Comparison of ENCODE assay signal across 1 cellular context in the genomic region with DNA sequence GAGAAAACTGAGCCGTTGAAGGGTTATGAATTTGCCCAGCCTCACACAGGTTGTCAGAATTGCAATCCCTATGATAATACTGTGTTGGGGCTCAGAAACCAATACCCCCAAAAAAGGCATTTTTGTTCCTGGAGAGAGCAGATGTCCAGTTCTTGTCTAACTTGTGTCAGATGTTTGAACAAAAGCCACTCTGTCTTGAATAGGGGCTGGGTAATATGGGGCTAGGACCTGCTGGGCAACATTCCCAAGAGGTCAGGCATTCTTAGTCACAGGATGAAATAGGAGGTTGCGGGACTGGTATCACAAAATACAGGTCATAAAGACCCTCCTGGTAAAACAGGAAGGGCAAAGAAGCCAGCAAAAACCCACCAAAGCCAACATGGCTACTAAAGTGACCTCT.
TF ChIP-seq lines count a peak whose summit lies in the region.

No MANE protein-coding gene starts in this region.

TF ChIP-seq in H1, 55 proteins besides CTCF, POLR2A, EP300 and RAD21:
- TF ChIP-seq POU5F1 (IDR thresholded peaks at IDR 0.05; ENCODE audit: low read depth, low read length) (no peak), SUZ12 (IDR thresholded peaks at IDR 0.05; ENCODE audit: low read length) (no peak)
